8 cellular contexts compared by ENCODE assay signal in genomic region chrX:12999422-12999821, GRCh38. TPM values are rescaled to one million over a fixed set of nuclear protein-coding genes. Genes with fewer than 3 reads are reported as not detected.
A peak's percentile ranks its signal among the peaks of the same experiment; 100 is the strongest.
DNase-seq lines count a peak whose midpoint lies in the region; ATAC-seq and TF ChIP-seq lines count a peak whose summit lies in the region.
"Had no signal": no experiment of that assay in that cellular context is flagged by ENCODE, and none has a peak within 500 bp of the region (broad histone marks: within the 10 kb centered on the region; RNA-seq: fewer than 3 reads in every experiment).

No MANE protein-coding gene starts in this region.

- peak overlapping the region; percentile 49 to 84 (median 79) for H3K27ac ChIP-seq in spleen

- no peaks in the 10 kb centered on the region for H3K36me3 ChIP-seq in spleen

- H3K4me1 Mint-ChIP-seq in activated T-helper 17 cell treated with anti-CD3 and anti-CD28 coated beads, Interleukin-2, amount 50 U/mL, for 72 hours = peaks cover 15% of the 10 kb centered on the region
- H3K4me1 Mint-ChIP-seq in type B pancreatic cell (ENCODE audit: unreplicated experiment) = peaks cover 19% of the 10 kb centered on the region

- no peak for TF ChIP-seq POLR2A in spleen (IDR thresholded peaks at IDR 0.05)

- no peaks in the 10 kb centered on the region for H3K9me3 Mint-ChIP-seq in activated T-helper 17 cell treated with anti-CD3 and anti-CD28 coated beads, Interleukin-2, amount 50 U/mL, for 72 hours
- no peaks in the 10 kb centered on the region for H3K9me3 Mint-ChIP-seq in type B pancreatic cell

- H3K27me3 Mint-ChIP-seq in activated T-helper 17 cell treated with anti-CD3 and anti-CD28 coated beads, Interleukin-2, amount 50 U/mL, for 72 hours = no peaks in the 10 kb centered on the region
- H3K27me3 Mint-ChIP-seq in type B pancreatic cell = no peaks in the 10 kb centered on the region

- DNase-seq in spleen (no peak), NCI-H1417 (lab: John Stamatoyannopoulos, UW) (no peak), HEK293T (ENCODE audit: extremely low spot score) (no peak), type B pancreatic cell (ENCODE audit: extremely low spot score, unreplicated experiment) (no peak)

- H3K4me3 ChIP-seq in spleen = peak overlapping the region in 1 of 8 donors; percentile 42
- H3K4me3 ChIP-seq: lung had no signal

- ATAC-seq in GM19023 (IDR thresholded peaks at IDR 0.05; ENCODE audit: unreplicated experiment) (peak; percentile 55), HG03135 (IDR thresholded peaks at IDR 0.05; ENCODE audit: unreplicated experiment) (peak; percentile 47)
- ATAC-seq in activated T-helper 17 cell treated with anti-CD3 and anti-CD28 coated beads, Interleukin-2, amount 50 U/mL, for 72 hours (replicated peaks) = peak; percentile 63

- H3K36me3 Mint-ChIP-seq in activated T-helper 17 cell treated with anti-CD3 and anti-CD28 coated beads, Interleukin-2, amount 50 U/mL, for 72 hours (ENCODE audit: low read depth) = no peaks in the 10 kb centered on the region
- no peaks in the 10 kb centered on the region for H3K36me3 Mint-ChIP-seq in type B pancreatic cell

- H3K4me3 Mint-ChIP-seq in activated T-helper 17 cell treated with anti-CD3 and anti-CD28 coated beads, Interleukin-2, amount 50 U/mL, for 72 hours = peak overlapping the region; percentile 73
- no peak overlapping the region for H3K4me3 Mint-ChIP-seq in type B pancreatic cell

- peaks cover 31 to 77% (median 63%) of the 10 kb centered on the region in 6 donors for H3K4me1 ChIP-seq in spleen

- H3K9me3 ChIP-seq in spleen = no peaks in the 10 kb centered on the region

- CTCF ChIA-PET in HEK293T (lab: Yijun Ruan, JAX) = no interaction called here

- intact Hi-C loops in spleen (cut with DNase I; ENCODE audit: low total_unique reads) = no loop called here

- TF ChIP-seq CTCF in spleen (IDR thresholded peaks at IDR 0.05 in 8 of 11, conservative IDR thresholded peaks at IDR 0.05 in 3 of 11) = no peak
- TF ChIP-seq CTCF in type B pancreatic cell (conservative IDR thresholded peaks at IDR 0.05) = no peak

- POLR2A ChIA-PET in HEK293T (lab: Yijun Ruan, JAX) = no interaction called here

- WGBS in spleen, 5 donors = 24 to 43% (median 33%) methylated on average over 9 of the region's 9 CpGs

- H3K27ac Mint-ChIP-seq in activated T-helper 17 cell treated with anti-CD3 and anti-CD28 coated beads, Interleukin-2, amount 50 U/mL, for 72 hours = peak overlapping the region; percentile 95
- no peak overlapping the region for H3K27ac Mint-ChIP-seq in type B pancreatic cell

- H3K27me3 ChIP-seq in spleen (replicated peaks in 1 of 7) = peaks cover 0 to 3% (median 0%) of the 10 kb centered on the region in 7 donors

TF ChIP-seq in HEK293T, 16 proteins besides CTCF, POLR2A, EP300 and RAD21:
- TF ChIP-seq ZNF384 (IDR thresholded peaks at IDR 0.05) (no peak), TARDBP (IDR thresholded peaks at IDR 0.05) (no peak), HDGF (IDR thresholded peaks at IDR 0.05; ENCODE audit: borderline replicate concordance) (no peak), NFRKB (IDR thresholded peaks at IDR 0.05) (no peak), ELF4 (IDR thresholded peaks at IDR 0.05) (no peak), SP1 (IDR thresholded peaks at IDR 0.05) (no peak), CTBP1 (IDR thresholded peaks at IDR 0.05; ENCODE audit: borderline replicate concordance) (no peak), L3MBTL2 (conservative IDR thresholded peaks at IDR 0.05) (no peak), FOXM1 (IDR thresholded peaks at IDR 0.05; ENCODE audit: borderline replicate concordance) (no peak), ARNT (IDR thresholded peaks at IDR 0.05) (no peak), FOXK2 (IDR thresholded peaks at IDR 0.05) (no peak), LEF1 (IDR thresholded peaks at IDR 0.05; ENCODE audit: borderline replicate concordance) (no peak), BHLHE40 (IDR thresholded peaks at IDR 0.05; ENCODE audit: borderline replicate concordance) (no peak), SUZ12 (IDR thresholded peaks at IDR 0.05) (no peak)

RNA-seq across cellular contexts. Expression of gene TMSB4X, which starts 24.5 kb away (rescaled TPM):
- total RNA-seq in activated T-helper 17 cell treated with anti-CD3 and anti-CD28 coated beads, Interleukin-2, amount 50 U/mL, for 72 hours = 1,000 to 10,000 TPM; 6,631 to 7,873 TPM
- total RNA-seq in spleen (over 10,000 TPM in 3 of 7 donors, 1,000 to 10,000 TPM in 4; 6,343 to 12,135 (median 6,919) TPM), type B pancreatic cell (ENCODE audit: low replicate concordance) (1,981 and 2,322 TPM in 2 replicates)
- polyA plus RNA-seq in spleen = over 10,000 TPM; 14,844 to 19,174 (median 17,521) TPM

RNA-seq across cellular contexts. Expression of gene FAM9C, which starts 45.0 kb away (rescaled TPM):
- under 1 TPM in 1 of 2 donors, not detected in 1; 0.21 TPM for total RNA-seq in activated T-helper 17 cell treated with anti-CD3 and anti-CD28 coated beads, Interleukin-2, amount 50 U/mL, for 72 hours
- total RNA-seq in spleen = 10 to 100 TPM in 3 of 7 donors, under 1 TPM in 2, not detected in 2; 0.09 to 56.0 (median 12.3) TPM
- 10 to 100 TPM in 1 of 3 donors, under 1 TPM in 1, not detected in 1; 0.16 to 10.5 TPM for polyA plus RNA-seq in spleen
- total RNA-seq in type B pancreatic cell (ENCODE audit: low replicate concordance) = 0.67 TPM in 1 of 2 replicates, not detected in the other
